In genomic region chrX:71296806-71297205, GRCh38 we compare ENCODE assay signal across 18 cellular contexts. TPM values are rescaled to one million over a fixed set of nuclear protein-coding genes. Genes with fewer than 3 reads are reported as not detected.
DNase-seq lines count a peak whose midpoint lies in the region; ATAC-seq, FAIRE-seq and TF ChIP-seq lines count a peak whose summit lies in the region.
"Had no signal": no experiment of that assay in that cellular context is flagged by ENCODE, and none has a peak within 500 bp of the region (broad histone marks: within the 10 kb centered on the region; RNA-seq: fewer than 3 reads in every experiment).

No MANE protein-coding gene starts in this region.

- no peak overlapping the region for H3K9ac ChIP-seq in GM12878 (ENCODE audit: control insufficient read depth, insufficient read depth, low read length)

- H3K4me1 Mint-ChIP-seq in central memory CD8-positive, alpha-beta T cell = no peaks in the 10 kb centered on the region
- H3K4me1 Mint-ChIP-seq in endothelial cell (ENCODE audit: unreplicated experiment) = peaks cover 8% of the 10 kb centered on the region

- POLR2A ChIA-PET in GM12878 (lab: Charles Lee) = interaction anchor here (1.0 kb wide), 1 partner anchor 13 kb away, joined by 3 read pairs; the partner anchor contains the start of gene NONO

- no peak overlapping the region for H3K4me2 ChIP-seq in GM12878 (ENCODE audit: control insufficient read depth, insufficient read depth)
- H3K4me2 ChIP-seq: GM23338 had no signal

- no peaks in the 10 kb centered on the region for H3K4me1 ChIP-seq in GM12878 (ENCODE audit: control insufficient read depth, insufficient read depth, low read length)
- H3K4me1 ChIP-seq: HAP-1 had no signal

- H3K79me2 ChIP-seq in GM12878 (ENCODE audit: control insufficient read depth, insufficient read depth, low read length) = no peaks in the 10 kb centered on the region

- no peak for TF ChIP-seq EP300 in GM12878 (IDR thresholded peaks at IDR 0.05; ENCODE audit: borderline replicate concordance in 1 of 2, control insufficient read depth in 1 of 2, low read depth in 2 of 2, low read length in 2 of 2)

- TF ChIP-seq CTCF in GM12878 (IDR thresholded peaks at IDR 0.05 in 2 of 3, conservative IDR thresholded peaks at IDR 0.05 in 1 of 3; ENCODE audit: control insufficient read depth in 2 of 3, extremely low read depth in 1 of 3, insufficient read depth in 1 of 3, low read depth in 3 of 3, low read length in 3 of 3) (no peak), endothelial cell (IDR thresholded peaks at IDR 0.05; ENCODE audit: unreplicated experiment) (no peak), omental fat pad (IDR thresholded peaks at IDR 0.05) (no peak)

- in situ Hi-C loops in GM12878 (cut with MboI) = no loop called here

- no peaks in the 10 kb centered on the region for H3K27me3 Mint-ChIP-seq in central memory CD8-positive, alpha-beta T cell
- peaks cover 1% of the 10 kb centered on the region for H3K27me3 Mint-ChIP-seq in endothelial cell (ENCODE audit: unreplicated experiment)
- H3K27me3 Mint-ChIP-seq: CD4-positive, alpha-beta memory T cell had no signal

- no peak overlapping the region for H2AFZ ChIP-seq in GM12878 (ENCODE audit: control insufficient read depth, low read depth, low read length)
- H2AFZ ChIP-seq: GM23338 had no signal

- TF ChIP-seq POLR2A in GM12878 (IDR thresholded peaks at IDR 0.05; ENCODE audit: low read depth, low read length) = 0 out of 2 replicates have a peak, but pooled peaks have one; percentile 19

- H3K27ac Mint-ChIP-seq in central memory CD8-positive, alpha-beta T cell (ENCODE audit: low read depth) = peak overlapping the region; percentile 29
- no peak overlapping the region for H3K27ac Mint-ChIP-seq in endothelial cell (ENCODE audit: unreplicated experiment)
- H3K27ac Mint-ChIP-seq: GM23338 had no signal

- intact Hi-C loops in GM12878 (cut with micrococcal nuclease; ENCODE audit: unreplicated experiment) = no loop called here

- no peaks in the 10 kb centered on the region for H3K9me3 Mint-ChIP-seq in central memory CD8-positive, alpha-beta T cell
- no peaks in the 10 kb centered on the region for H3K9me3 Mint-ChIP-seq in endothelial cell (ENCODE audit: unreplicated experiment)
- H3K9me3 Mint-ChIP-seq: CD4-positive, alpha-beta memory T cell; GM23338; HFFc6 had no signal

- H3K36me3 Mint-ChIP-seq in central memory CD8-positive, alpha-beta T cell (ENCODE audit: insufficient read depth) = peaks cover 89% of the 10 kb centered on the region
- H3K36me3 Mint-ChIP-seq in endothelial cell (ENCODE audit: low read depth, unreplicated experiment) = peaks cover 28% of the 10 kb centered on the region

- H3K9me3 ChIP-seq in GM12878 (replicated peaks; ENCODE audit: control insufficient read depth, insufficient read depth, low read length) = no peaks in the 10 kb centered on the region
- H3K9me3 ChIP-seq: HAP-1 had no signal

- WGBS in GM12878 (ENCODE audit: insufficient coverage, insufficient replicate concordance, low lambda C conversion rate, missing lambda C conversion rate) = 72% methylated on average over 6 of the region's 6 CpGs

- H3K36me3 ChIP-seq in GM12878 (ENCODE audit: control insufficient read depth in 2 of 2, insufficient read depth in 2 of 2, low read length in 1 of 2) = peaks cover 0 to 16% of the 10 kb centered on the region in 2 experiments

- H3K27me3 ChIP-seq in GM12878 (replicated peaks in 1 of 2; ENCODE audit: control insufficient read depth in 2 of 2, insufficient read depth in 2 of 2, low read length in 1 of 2) = no peaks in the 10 kb centered on the region; a peak in 1 of 4 replicates

- SMC1A ChIA-PET in GM12878 (lab: Charles Lee; ENCODE audit: uncharacterized antibody, unreplicated experiment) = no interaction called here

- no peak for FAIRE-seq in GM12878 (lab: Jason Lieb, UNC)
- FAIRE-seq: GM12891, GM18507, H54 had no signal

- no peak for ATAC-seq in GM12878
- ATAC-seq in central memory CD8-positive, alpha-beta T cell (replicated peaks; ENCODE audit: extremely low read depth, poor library complexity, severe bottlenecking) = no peak
- no peak for ATAC-seq in omental fat pad (ENCODE audit: low FRiP score)
- ATAC-seq: GM23338 had no signal

- no peak for TF ChIP-seq RAD21 in GM12878 (IDR thresholded peaks at IDR 0.05; ENCODE audit: insufficient read depth, low read depth, low read length)

- H3K4me3 ChIP-seq in GM12878 = no peak overlapping the region
- H3K4me3 ChIP-seq: GM23338, HAP-1 had no signal

- DNase-seq in GM12878 (ENCODE audit: low read depth, low spot score) (no peak), endothelial cell (ENCODE audit: low spot score) (no peak), NCI-H1694 (lab: John Stamatoyannopoulos, UW) (no peak), putamen (ENCODE audit: low spot score) (no peak), omental fat pad (ENCODE audit: low spot score) (no peak)
- DNase-seq in central memory CD8-positive, alpha-beta T cell (ENCODE audit: low spot score in 2 of 2) = no peak
- DNase-seq: C1 segment of cervical spinal cord; CD4-positive, alpha-beta memory T cell; COR-L47; DMS79; EL; GDM1; HFFc6 had no signal

- H4K20me1 ChIP-seq in GM12878 (ENCODE audit: control insufficient read depth, insufficient read depth) = no peaks in the 10 kb centered on the region

- RAD21 ChIA-PET in GM12878 (lab: Charles Lee; ENCODE audit: unreplicated experiment) = no interaction called here

- H3K27ac ChIP-seq in GM12878 (ENCODE audit: control insufficient read depth, insufficient read depth) = no peak overlapping the region

- CTCF ChIA-PET in GM12878 (lab: Yijun Ruan, JAX) = interaction anchor here (0.6 kb wide), 1 partner anchor 86 kb away, joined by 3 read pairs; no protein-coding TSS in a partner anchor

- no TSS peak for BruUV-seq in GM12878 (replicated peaks; lab: Mats Ljungman, UMichigan)

- H3K4me3 Mint-ChIP-seq in central memory CD8-positive, alpha-beta T cell = no peak overlapping the region
- H3K4me3 Mint-ChIP-seq in endothelial cell (ENCODE audit: unreplicated experiment) = peak overlapping the region; percentile 25
- H3K4me3 Mint-ChIP-seq: CD4-positive, alpha-beta memory T cell; GM23338; HFFc6 had no signal

RNA-seq across cellular contexts. Expression of gene ITGB1BP2, which starts 4.7 kb away (rescaled TPM):
- 16.3 and 21.8 TPM in 2 replicates for total RNA-seq in GM12878 (2013; cell fraction: nucleolus; rRNA removed)
- 2.1 and 2.3 TPM in 2 replicates for total RNA-seq in GM12878 (2014; rRNA removed)
- total RNA-seq in GM12878 (2014; rRNA removed; fragmentation: Illumina TruSeq; extraction: Trizol) = 1.8 TPM in 2 replicates
- total RNA-seq in GM12878 (2021) = 2.0 and 2.2 TPM in 2 replicates
- polyA plus RNA-seq in GM12878 (2011; ENCODE audit: low read depth) = 1.8 TPM
- 2.9 and 3.3 TPM in 2 replicates for polyA plus RNA-seq in GM12878 (2011; rRNA removed)
- 1.8 and 1.9 TPM in 2 replicates for polyA plus RNA-seq in GM12878 (2011; cell fraction: cytosol; rRNA removed)
- 18.5 and 22.1 TPM in 2 replicates for polyA plus RNA-seq in GM12878 (2011; cell fraction: nucleus; rRNA removed)
- polyA plus RNA-seq in GM12878 (2012) = 1.6 and 2.3 TPM in 2 replicates
- polyA plus RNA-seq in GM12878 (2014; fragmentation: Illumina TruSeq; extraction: Trizol) = 1.0 and 1.6 TPM in 2 replicates
- 1 to 10 TPM in 1 of 2 experiments, under 1 TPM in 1; 0.50 to 1.3 TPM for polyA plus RNA-seq in GM12878 (2014; fragmentation: Nextera tagmentation; extraction: Ambion mirVana)
- 2.3 and 3.1 TPM in 2 replicates for polyA plus RNA-seq in GM12878 (2014; rRNA removed)
- under 1 TPM; 0.55 to 0.82 TPM for polyA plus RNA-seq in GM12878 (2016; fragmentation: Nextera tagmentation; extraction: Ambion mirVana)
- 5.6 and 6.7 TPM in 2 replicates for polyA minus RNA-seq in GM12878 (2011; rRNA and poly(A)+ RNA removed)
- polyA minus RNA-seq in GM12878 (2011; cell fraction: cytosol; rRNA and poly(A)+ RNA removed) = 0.83 TPM in 1 of 2 replicates, not detected in the other
- polyA minus RNA-seq in GM12878 (2011; cell fraction: nucleus; rRNA and poly(A)+ RNA removed) = 5.2 and 15.5 TPM in 2 replicates
- total RNA-seq in endothelial cell (ENCODE audit: unreplicated experiment) = 2.8 TPM
- total RNA-seq in omental fat pad = 1 to 10 TPM in 3 of 4 donors, under 1 TPM in 1; 0.74 to 5.4 (median 1.3) TPM
- polyA plus RNA-seq: CD4-positive, alpha-beta memory T cell had no signal

RNA-seq across cellular contexts. Expression of gene NONO, which starts 13.4 kb away (rescaled TPM):
- 394 and 421 TPM in 2 replicates for total RNA-seq in GM12878 (2013; cell fraction: nucleolus; rRNA removed)
- total RNA-seq in GM12878 (2014; rRNA removed) (376 and 404 TPM in 2 replicates), GM12878 (2014; rRNA removed; fragmentation: Illumina TruSeq; extraction: Trizol) (418 and 433 TPM in 2 replicates), GM12878 (2021) (395 and 417 TPM in 2 replicates), endothelial cell (ENCODE audit: unreplicated experiment) (549 TPM), omental fat pad (100 to 1,000 TPM; 180 to 262 (median 199) TPM)
- polyA plus RNA-seq in GM12878 (2011; ENCODE audit: low read depth) = 222 TPM
- polyA plus RNA-seq in GM12878 (2011; rRNA removed) (329 and 505 TPM in 2 replicates), GM12878 (2014; fragmentation: Illumina TruSeq; extraction: Trizol) (484 and 509 TPM in 2 replicates), GM12878 (2014; fragmentation: Nextera tagmentation; extraction: Ambion mirVana) (100 to 1,000 TPM; 206 to 359 TPM), GM12878 (2014; rRNA removed) (312 and 313 TPM in 2 replicates), GM12878 (2016; fragmentation: Nextera tagmentation; extraction: Ambion mirVana) (100 to 1,000 TPM; 350 to 371 TPM)
- 404 and 494 TPM in 2 replicates for polyA plus RNA-seq in GM12878 (2011; cell fraction: cytosol; rRNA removed)
- polyA plus RNA-seq in GM12878 (2011; cell fraction: nucleus; rRNA removed) = 466 and 564 TPM in 2 replicates
- 264 and 294 TPM in 2 replicates for polyA plus RNA-seq in GM12878 (2012)
- 304 and 385 TPM in 2 replicates for polyA minus RNA-seq in GM12878 (2011; rRNA and poly(A)+ RNA removed)
- 130 and 170 TPM in 2 replicates for polyA minus RNA-seq in GM12878 (2011; cell fraction: cytosol; rRNA and poly(A)+ RNA removed)
- polyA minus RNA-seq in GM12878 (2011; cell fraction: nucleus; rRNA and poly(A)+ RNA removed) = 66.3 and 122 TPM in 2 replicates

RNA-seq across cellular contexts. Expression of gene ZMYM3, which starts 42.9 kb away (rescaled TPM):
- total RNA-seq in GM12878 (2013; cell fraction: nucleolus; rRNA removed) = 51.1 and 53.3 TPM in 2 replicates
- 12.6 and 14.5 TPM in 2 replicates for total RNA-seq in GM12878 (2014; rRNA removed)
- total RNA-seq in GM12878 (2014; rRNA removed; fragmentation: Illumina TruSeq; extraction: Trizol) = 9.9 and 10.1 TPM in 2 replicates
- 27.4 and 28.1 TPM in 2 replicates for total RNA-seq in GM12878 (2021)
- polyA plus RNA-seq in GM12878 (2011; ENCODE audit: low read depth) = 13.6 TPM
- 9.0 and 19.6 TPM in 2 replicates for polyA plus RNA-seq in GM12878 (2011; rRNA removed)
- 22.3 and 26.0 TPM in 2 replicates for polyA plus RNA-seq in GM12878 (2011; cell fraction: cytosol; rRNA removed)
- 80.6 and 110 TPM in 2 replicates for polyA plus RNA-seq in GM12878 (2011; cell fraction: nucleus; rRNA removed)
- polyA plus RNA-seq in GM12878 (2012) = 18.0 and 22.7 TPM in 2 replicates
- polyA plus RNA-seq in GM12878 (2014; fragmentation: Illumina TruSeq; extraction: Trizol) = 18.6 and 20.3 TPM in 2 replicates
- polyA plus RNA-seq in GM12878 (2014; fragmentation: Nextera tagmentation; extraction: Ambion mirVana) = 1 to 10 TPM; 2.3 to 5.1 TPM
- polyA plus RNA-seq in GM12878 (2014; rRNA removed) = 19.8 and 20.0 TPM in 2 replicates
- polyA plus RNA-seq in GM12878 (2016; fragmentation: Nextera tagmentation; extraction: Ambion mirVana) = 1 to 10 TPM; 9.6 to 10.0 TPM
- 23.0 and 27.0 TPM in 2 replicates for polyA minus RNA-seq in GM12878 (2011; rRNA and poly(A)+ RNA removed)
- polyA minus RNA-seq in GM12878 (2011; cell fraction: cytosol; rRNA and poly(A)+ RNA removed) = 14.2 and 15.6 TPM in 2 replicates
- 22.5 and 27.5 TPM in 2 replicates for polyA minus RNA-seq in GM12878 (2011; cell fraction: nucleus; rRNA and poly(A)+ RNA removed)
- 78.1 TPM for total RNA-seq in endothelial cell (ENCODE audit: unreplicated experiment)
- total RNA-seq in omental fat pad = 10 to 100 TPM in 2 of 4 donors, 1 to 10 TPM in 2; 3.8 to 14.8 (median 11.2) TPM
